Comparison of ENCODE assay signal across 1 cellular context in genomic region chr14:68448379-68448778, GRCh38.
TF ChIP-seq lines count a peak whose summit lies in the region.

No MANE protein-coding gene starts in this region.

TF ChIP-seq in GM23338, 12 proteins besides CTCF, POLR2A, EP300 and RAD21 (continued from another document):
- TF ChIP-seq ZNF462 (CRISPR knock-in tag; IDR thresholded peaks at IDR 0.05): no peak
- TF ChIP-seq EZH2 (IDR thresholded peaks at IDR 0.05; ENCODE audit: low read depth, unreplicated experiment): no peak
- no peak for TF ChIP-seq POLR2AphosphoS5 (IDR thresholded peaks at IDR 0.05; ENCODE audit: low read depth)
- no peak for TF ChIP-seq STAT1 (IDR thresholded peaks at IDR 0.05; ENCODE audit: unreplicated experiment)
- no peak for TF ChIP-seq REST (IDR thresholded peaks at IDR 0.05; ENCODE audit: unreplicated experiment)
